Comparison of ENCODE assay signal across 7 cellular contexts in genomic region chr6:20254295-20254694, GRCh38. TPM values are rescaled to one million over a fixed set of nuclear protein-coding genes. Genes with fewer than 3 reads are reported as not detected.
"Had no signal": no experiment of that assay in that cellular context is flagged by ENCODE, and none has a peak within 500 bp of the region (broad histone marks: within the 10 kb centered on the region; RNA-seq: fewer than 3 reads in every experiment).

No MANE protein-coding gene starts in this region.

- ATAC-seq: GM23338, HepG2 had no signal

- H3K36me3 ChIP-seq: HAP-1 had no signal

- H3K4me1 ChIP-seq: HAP-1 had no signal

- FAIRE-seq: HepG2 had no signal

- H3K9me3 ChIP-seq: HAP-1 had no signal

- H3K4me2 ChIP-seq: GM23338 had no signal

- DNase-seq: H7, HFFc6, KBM-7 had no signal

- H3K27ac ChIP-seq: HL-60 had no signal

- H3K4me3 ChIP-seq: GM23338, HAP-1 had no signal

- H2AFZ ChIP-seq: GM23338 had no signal

RNA-seq across cellular contexts. Expression of gene MBOAT1, which starts 42.0 kb away (rescaled TPM):
- total RNA-seq: HepG2 had no signal
- polyA plus RNA-seq: HepG2 had no signal
